ENCODE assay signal across 11 cellular contexts in genomic region chr20:34083781-34084180, GRCh38. TPM values are rescaled to one million over a fixed set of nuclear protein-coding genes. Genes with fewer than 3 reads are reported as not detected.
DNase-seq lines count a peak whose midpoint lies in the region; ATAC-seq, FAIRE-seq and TF ChIP-seq lines count a peak whose summit lies in the region.
"Had no signal": no experiment of that assay in that cellular context is flagged by ENCODE, and none has a peak within 500 bp of the region (broad histone marks: within the 10 kb centered on the region; RNA-seq: fewer than 3 reads in every experiment).

No MANE protein-coding gene starts in this region.

- intact Hi-C loops in esophagus muscularis mucosa (cut with DNase I) (no loop called here), gastrocnemius medialis (cut with DNase I; ENCODE audit: low total_unique reads) (loop anchor here (1.0 kb wide), 1 partner anchor 29 kb away; the partner anchor contains the start of gene EIF2S2), cardiac septum (cut with DNase I) (loop anchor here (2.0 kb wide), 1 partner anchor 43 kb away; no protein-coding TSS in a partner anchor)

- no peaks in the 10 kb centered on the region for H3K27me3 ChIP-seq in CD4-positive, CD25-positive, alpha-beta regulatory T cell (ENCODE audit: control insufficient read depth, insufficient read depth, low read length)
- H3K27me3 ChIP-seq in esophagus muscularis mucosa (no peaks in the 10 kb centered on the region), gastrocnemius medialis (no peaks in the 10 kb centered on the region)
- H3K27me3 ChIP-seq: cardiac muscle cell, neural progenitor cell had no signal

- no peak for FAIRE-seq in H54 (lab: Jason Lieb, UNC)

- in situ Hi-C loops in gastrocnemius medialis (cut with MboI; ENCODE audit: low sequenced_read_pairs in 4 of 4) = loop anchor here in 1 of 4 donors (10.0 kb wide), 1 partner anchor 89 kb away; the partner anchor contains the start of gene RALY

- H3K36me3 ChIP-seq in CD4-positive, CD25-positive, alpha-beta regulatory T cell (ENCODE audit: control insufficient read depth, insufficient read depth, low read length) = peaks cover 77% of the 10 kb centered on the region
- H3K36me3 ChIP-seq in esophagus muscularis mucosa (peaks cover 18 to 83% (median 70%) of the 10 kb centered on the region in 4 donors), gastrocnemius medialis (peaks cover 0 to 55% of the 10 kb centered on the region in 2 donors)
- H3K36me3 ChIP-seq: neural progenitor cell had no signal

- peaks cover 4 to 28% (median 21%) of the 10 kb centered on the region in 4 donors for H3K4me1 Mint-ChIP-seq in CD4-positive, CD25-positive, alpha-beta regulatory T cell
- H3K4me1 Mint-ChIP-seq: neural progenitor cell had no signal

- WGBS in esophagus muscularis mucosa = 81% methylated on average over 2 of the region's 2 CpGs

- H3K36me3 Mint-ChIP-seq in CD4-positive, CD25-positive, alpha-beta regulatory T cell = peaks cover 36% of the 10 kb centered on the region

- DNase-seq in CD4-positive, CD25-positive, alpha-beta regulatory T cell = no peak
- DNase-seq in Jurkat, Clone E6-1 (ENCODE audit: low read depth, low spot score) = peak; percentile 65
- DNase-seq in esophagus muscularis mucosa (ENCODE audit: extremely low spot score) (no peak), gastrocnemius medialis (no peak), H54 (ENCODE audit: insufficient read length, low spot score) (no peak), cardiac septum (ENCODE audit: low spot score) (no peak)
- DNase-seq: NCI-H2227 treated with DMSO at 0.1 percent for 48 hours; stimulated activated CD8-positive, alpha-beta memory T cell treated with anti-CD3 and anti-CD28 coated beads, Interleukin-4, amount 100 ng/mL, for 48 hours had no signal

- H3K27me3 Mint-ChIP-seq in CD4-positive, CD25-positive, alpha-beta regulatory T cell = no peaks in the 10 kb centered on the region

- H3K4me1 ChIP-seq in CD4-positive, CD25-positive, alpha-beta regulatory T cell (ENCODE audit: control insufficient read depth, insufficient read depth, low read length, poor library complexity, severe bottlenecking) = no peaks in the 10 kb centered on the region
- H3K4me1 ChIP-seq in esophagus muscularis mucosa (peaks cover 18 to 32% (median 18%) of the 10 kb centered on the region in 4 donors), gastrocnemius medialis (peaks cover 19 to 23% of the 10 kb centered on the region in 2 donors)
- H3K4me1 ChIP-seq: neural progenitor cell had no signal

- TF ChIP-seq EP300 in esophagus muscularis mucosa (IDR thresholded peaks at IDR 0.05) = no peak

- no peak overlapping the region for H3K4me3 Mint-ChIP-seq in CD4-positive, CD25-positive, alpha-beta regulatory T cell
- H3K4me3 Mint-ChIP-seq: neural progenitor cell had no signal

- no peaks in the 10 kb centered on the region for H3K9me3 Mint-ChIP-seq in CD4-positive, CD25-positive, alpha-beta regulatory T cell
- H3K9me3 Mint-ChIP-seq: neural progenitor cell had no signal

- no peak overlapping the region for H3K27ac ChIP-seq in CD4-positive, CD25-positive, alpha-beta regulatory T cell (ENCODE audit: insufficient read depth, low read length, poor library complexity, severe bottlenecking)
- H3K27ac ChIP-seq in esophagus muscularis mucosa (replicated peaks in 1 of 4) (peak overlapping the region; percentile 30 to 56 (median 54)), gastrocnemius medialis (peak overlapping the region; percentile 58 to 75 (median 72))
- H3K27ac ChIP-seq: neural progenitor cell had no signal

- H3K27ac Mint-ChIP-seq in CD4-positive, CD25-positive, alpha-beta regulatory T cell = peak overlapping the region; percentile 28 to 63 (median 44)
- H3K27ac Mint-ChIP-seq: neural progenitor cell had no signal

- TF ChIP-seq POLR2A in esophagus muscularis mucosa (IDR thresholded peaks at IDR 0.05; ENCODE audit: low read depth) (no peak), gastrocnemius medialis (IDR thresholded peaks at IDR 0.05) (no peak), H54 (IDR thresholded peaks at IDR 0.05; ENCODE audit: low read depth, low read length) (no peak)

- TF ChIP-seq CTCF in esophagus muscularis mucosa (IDR thresholded peaks at IDR 0.05) (no peak), gastrocnemius medialis (IDR thresholded peaks at IDR 0.05 in 4 of 5, conservative IDR thresholded peaks at IDR 0.05 in 1 of 5) (no peak)

- ATAC-seq in CD4-positive, CD25-positive, alpha-beta regulatory T cell (ENCODE audit: low read depth in 2 of 2) = no peak
- ATAC-seq in gastrocnemius medialis (no peak), HG02852 (IDR thresholded peaks at IDR 0.05; ENCODE audit: unreplicated experiment) (no peak)

- H3K4me3 ChIP-seq in CD4-positive, CD25-positive, alpha-beta regulatory T cell (ENCODE audit: low read depth, low read length) = no peak overlapping the region
- no peak overlapping the region for H3K4me3 ChIP-seq in Jurkat, Clone E6-1 (ENCODE audit: low read length)
- H3K4me3 ChIP-seq in esophagus muscularis mucosa (no peak overlapping the region), gastrocnemius medialis (no peak overlapping the region)
- H3K4me3 ChIP-seq: cardiac muscle cell, neural progenitor cell had no signal

- no peaks in the 10 kb centered on the region for H3K9me3 ChIP-seq in CD4-positive, CD25-positive, alpha-beta regulatory T cell (ENCODE audit: control insufficient read depth in 2 of 2, low read length in 2 of 2)
- H3K9me3 ChIP-seq in esophagus muscularis mucosa (no peaks in the 10 kb centered on the region), gastrocnemius medialis (no peaks in the 10 kb centered on the region)

RNA-seq across cellular contexts. Expression of gene EIF2S2, which starts 28.3 kb away (rescaled TPM):
- total RNA-seq in CD4-positive, CD25-positive, alpha-beta regulatory T cell = 21.6 TPM
- polyA plus RNA-seq in CD4-positive, CD25-positive, alpha-beta regulatory T cell = 10 to 100 TPM; 21.1 to 29.0 (median 23.3) TPM
- polyA plus RNA-seq in Jurkat, Clone E6-1 (2012; ENCODE audit: insufficient read depth, insufficient read length) = 149 TPM
- total RNA-seq in esophagus muscularis mucosa (10 to 100 TPM; 48.6 to 64.2 (median 58.7) TPM), gastrocnemius medialis (10 to 100 TPM; 79.0 to 85.2 (median 83.9) TPM), cardiac septum (38.3 TPM)
